Comparison of ENCODE assay signal across 1 cellular context in the genomic region with DNA sequence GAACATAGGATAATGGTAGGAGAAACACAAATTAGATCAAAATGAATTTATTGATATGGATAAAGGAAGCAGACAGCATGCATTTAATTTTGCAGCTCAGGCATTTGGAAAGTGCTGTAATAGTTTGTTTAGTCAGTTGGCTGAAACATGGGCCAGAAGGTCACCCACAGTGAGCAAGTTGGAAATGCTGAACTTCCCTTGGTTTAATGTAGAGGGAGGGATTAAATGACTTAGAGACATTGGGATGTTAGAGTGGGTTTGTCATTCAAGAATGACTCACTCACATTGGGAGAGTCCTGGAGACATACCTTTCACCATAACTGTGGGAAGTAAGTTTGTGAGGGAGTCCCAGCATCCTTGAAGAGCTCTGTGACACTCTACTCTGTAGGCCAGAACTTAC.
TF ChIP-seq lines count a peak whose summit lies in the region.

No MANE protein-coding gene starts in this region.

TF ChIP-seq in HepG2, 621 proteins besides CTCF, POLR2A, EP300 and RAD21 (continued from another document):
- TF ChIP-seq, protein P1, sequence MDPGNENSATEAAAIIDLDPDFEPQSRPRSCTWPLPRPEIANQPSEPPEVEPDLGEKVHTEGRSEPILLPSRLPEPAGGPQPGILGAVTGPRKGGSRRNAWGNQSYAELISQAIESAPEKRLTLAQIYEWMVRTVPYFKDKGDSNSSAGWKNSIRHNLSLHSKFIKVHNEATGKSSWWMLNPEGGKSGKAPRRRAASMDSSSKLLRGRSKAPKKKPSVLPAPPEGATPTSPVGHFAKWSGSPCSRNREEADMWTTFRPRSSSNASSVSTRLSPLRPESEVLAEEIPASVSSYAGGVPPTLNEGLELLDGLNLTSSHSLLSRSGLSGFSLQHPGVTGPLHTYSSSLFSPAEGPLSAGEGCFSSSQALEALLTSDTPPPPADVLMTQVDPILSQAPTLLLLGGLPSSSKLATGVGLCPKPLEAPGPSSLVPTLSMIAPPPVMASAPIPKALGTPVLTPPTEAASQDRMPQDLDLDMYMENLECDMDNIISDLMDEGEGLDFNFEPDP (CRISPR knock-in tag; conservative IDR thresholded peaks at IDR 0.05) = 0 out of 2 replicates have a peak, but pooled peaks have one; percentile 21
- no peak for TF ChIP-seq FOXA1 (IDR thresholded peaks at IDR 0.05)
- TF ChIP-seq FOXA1 (CRISPR knock-in tag; IDR thresholded peaks at IDR 0.05) = no peak
- TF ChIP-seq ZNF101 (CRISPR knock-in tag; IDR thresholded peaks at IDR 0.05; ENCODE audit: borderline replicate concordance, low read depth) = no peak
